In genomic region chr10:103716206-103717160, GRCh38 we compare ENCODE assay signal across 10 cellular contexts.
DNase-seq lines count a peak whose midpoint lies in the region; ATAC-seq and TF ChIP-seq lines count a peak whose summit lies in the region.
"Had no signal": no experiment of that assay in that cellular context is flagged by ENCODE, and none has a peak within 500 bp of the region (broad histone marks: within the 10 kb centered on the region; RNA-seq: fewer than 3 reads in every experiment).

No MANE protein-coding gene starts in this region.

- DNase-seq in Ammon's horn (ENCODE audit: low spot score) = peak; percentile 89
- peak; percentile 52 for DNase-seq in SK-MEL-5 (ENCODE audit: low read depth, low spot score)
- DNase-seq in trophoblast cell = peak; percentile 75 to 88
- no peak for DNase-seq in AML-193 (lab: John Stamatoyannopoulos, UW)
- DNase-seq in NAMALWA (ENCODE audit: low spot score) = no peak
- DNase-seq in NOMO-1 treated with dmso at 0.1 percent for 144 hours (lab: John Stamatoyannopoulos, UW; ENCODE audit: unreplicated experiment) = no peak
- DNase-seq: tibial artery had no signal

- H3K14ac ChIP-seq in trophoblast cell (ENCODE audit: low read length) = peak overlapping the region; percentile 85

- H2BK120ac ChIP-seq in trophoblast cell (ENCODE audit: insufficient read depth, low read length, poor library complexity) = peak overlapping the region; percentile 95

- peak overlapping the region; percentile 97 for H4K91ac ChIP-seq in trophoblast cell (ENCODE audit: low read depth, low read length)

- TF ChIP-seq EP300 in gastroesophageal sphincter (IDR thresholded peaks at IDR 0.05) = no peak

- H3K18ac ChIP-seq in trophoblast cell (ENCODE audit: low read length) = peak overlapping the region; percentile 88

- H3K27ac ChIP-seq in gastroesophageal sphincter (peak overlapping the region in 3 of 4 donors; percentile 23 to 53 (median 43)), trophoblast cell (ENCODE audit: low read depth, low read length) (peak overlapping the region; percentile 71)
- H3K27ac ChIP-seq: tibial artery had no signal

- H3K9ac ChIP-seq in trophoblast cell (ENCODE audit: low read length) = no peak overlapping the region

- peak overlapping the region; percentile 53 for H2BK5ac ChIP-seq in trophoblast cell (ENCODE audit: low read depth, low read length, poor library complexity)

- peak overlapping the region; percentile 96 for H2BK12ac ChIP-seq in trophoblast cell (ENCODE audit: low read length)

- WGBS in gastroesophageal sphincter (ENCODE audit: low coverage in 1 of 2), 2 donors = 80 to 100% methylated on average over 2 to 3 of the region's 11 CpGs
- WGBS in trophoblast cell (ENCODE audit: extremely low coverage, insufficient coverage, insufficient read length) = no CpG with 5 or more reads among the region's 11 CpGs

- in situ Hi-C loops in SK-MEL-5 (cut with HindIII; ENCODE audit: low pct_unique_long_range_greater_than_20kb, low sequenced_read_pairs) = no loop called here

- no peak overlapping the region for H3K23ac ChIP-seq in trophoblast cell (ENCODE audit: low read length)

- ATAC-seq in gastroesophageal sphincter = no peak
- no peak for ATAC-seq in GM18517 (IDR thresholded peaks at IDR 0.05; ENCODE audit: unreplicated experiment)

- peaks cover 28% of the 10 kb centered on the region for H3K79me1 ChIP-seq in trophoblast cell (ENCODE audit: low read length)

- TF ChIP-seq POLR2A in gastroesophageal sphincter (IDR thresholded peaks at IDR 0.05) = no peak

- H3K9me3 ChIP-seq in gastroesophageal sphincter = no peaks in the 10 kb centered on the region
- no peaks in the 10 kb centered on the region for H3K9me3 ChIP-seq in trophoblast cell (ENCODE audit: insufficient read depth, low read depth, low read length)
- H3K9me3 ChIP-seq: BLaER1 treated with 17β-estradiol and CSF1 and Interleukin-3, amounts not matched to agents 10 nM and 100 nM; tibial artery had no signal

- peak overlapping the region; percentile 66 for H3K4ac ChIP-seq in trophoblast cell (ENCODE audit: low read depth, low read length)

- H3K4me3 ChIP-seq in gastroesophageal sphincter = no peak overlapping the region
- H3K4me3 ChIP-seq in trophoblast cell (ENCODE audit: low read depth, low read length) = no peak overlapping the region
- H3K4me3 ChIP-seq: BLaER1 treated with 17β-estradiol and CSF1 and Interleukin-3, amounts not matched to agents 10 nM and 100 nM; tibial artery had no signal

- H4K8ac ChIP-seq in trophoblast cell (ENCODE audit: low read depth, low read length) = peak overlapping the region; percentile 63

- peak overlapping the region; percentile 41 for H2AFZ ChIP-seq in trophoblast cell (ENCODE audit: insufficient read depth, low read length, poor library complexity)

- peak overlapping the region; percentile 37 for H4K12ac ChIP-seq in trophoblast cell (ENCODE audit: low read depth, low read length)

- TF ChIP-seq CTCF in gastroesophageal sphincter (IDR thresholded peaks at IDR 0.05) = no peak

- no peaks in the 10 kb centered on the region for H3K27me3 ChIP-seq in gastroesophageal sphincter
- no peaks in the 10 kb centered on the region for H3K27me3 ChIP-seq in trophoblast cell (ENCODE audit: insufficient read depth, low read length)
- H3K27me3 ChIP-seq: BLaER1 treated with 17β-estradiol and CSF1 and Interleukin-3, amounts not matched to agents 10 nM and 100 nM; tibial artery had no signal

- peaks cover 2% of the 10 kb centered on the region for H3K79me2 ChIP-seq in trophoblast cell (ENCODE audit: control insufficient read depth, insufficient read depth, low read length, poor library complexity)

- H3K4me1 ChIP-seq in gastroesophageal sphincter = peaks cover 0 to 44% (median 0%) of the 10 kb centered on the region in 3 donors
- peaks cover 37 to 42% of the 10 kb centered on the region in 2 experiments for H3K4me1 ChIP-seq in trophoblast cell (ENCODE audit: control insufficient read depth in 1 of 2, insufficient read depth in 2 of 2, low read length in 2 of 2)

- H2AK5ac ChIP-seq in trophoblast cell (ENCODE audit: low read length) = peak overlapping the region; percentile 75

- H3K36me3 ChIP-seq in gastroesophageal sphincter (peaks cover 0 to 13% of the 10 kb centered on the region in 2 donors), trophoblast cell (ENCODE audit: control insufficient read depth in 1 of 2, insufficient read depth in 2 of 2, low read length in 2 of 2) (no peaks in the 10 kb centered on the region)

- H3K4me2 ChIP-seq in trophoblast cell (ENCODE audit: low read length) = peak overlapping the region; percentile 8
- H3K4me2 ChIP-seq: BLaER1 treated with 17β-estradiol and CSF1 and Interleukin-3, amounts not matched to agents 10 nM and 100 nM had no signal

Comparison
In these comparisons a context has a peak if more than half of its experiments do, and no peak if none do; other contexts are left out.
1. DNase-seq: peak in Ammon's horn (single experiment), SK-MEL-5 (single experiment) and trophoblast cell (2 of 2); none in AML-193 (0 of 2), NAMALWA (single experiment) and NOMO-1 treated with dmso at 0.1 percent for 144 hours (single experiment).